1 cellular context compared by ENCODE assay signal in genomic region chr10:80185522-80186299, GRCh38.
TF ChIP-seq lines count a peak whose summit lies in the region.

No MANE protein-coding gene starts in this region.

TF ChIP-seq in IMR-90, 13 proteins besides CTCF, POLR2A, EP300 and RAD21 (continued from another document):
- peak; percentile 15 for TF ChIP-seq RCOR1 (IDR thresholded peaks at IDR 0.05; ENCODE audit: insufficient replicate concordance, low read length)
